In the genomic region with DNA sequence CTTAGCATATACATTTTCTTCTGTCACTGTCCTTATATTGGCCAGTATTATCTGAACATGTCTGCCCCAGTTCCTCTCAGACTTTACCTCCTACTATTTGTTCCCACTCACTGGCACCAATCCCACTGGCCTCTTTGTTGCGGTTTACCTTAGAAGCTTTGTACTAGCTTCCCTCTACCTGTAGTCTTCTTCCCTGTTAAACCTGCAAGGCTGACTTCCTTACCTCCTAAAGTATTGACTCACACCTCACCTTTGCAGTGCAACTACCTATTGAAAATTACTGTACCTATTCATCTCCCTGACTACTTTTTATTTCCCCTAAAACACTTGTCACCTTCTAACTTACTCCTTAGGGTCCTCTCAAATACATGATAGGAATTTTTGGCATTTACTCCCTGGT, we compare ENCODE assay signal across 1 cellular context.
TF ChIP-seq lines count a peak whose summit lies in the region.

No MANE protein-coding gene starts in this region.

TF ChIP-seq in GM23338, 12 proteins besides CTCF, POLR2A, EP300 and RAD21 (continued from another document):
- TF ChIP-seq, protein P1, sequence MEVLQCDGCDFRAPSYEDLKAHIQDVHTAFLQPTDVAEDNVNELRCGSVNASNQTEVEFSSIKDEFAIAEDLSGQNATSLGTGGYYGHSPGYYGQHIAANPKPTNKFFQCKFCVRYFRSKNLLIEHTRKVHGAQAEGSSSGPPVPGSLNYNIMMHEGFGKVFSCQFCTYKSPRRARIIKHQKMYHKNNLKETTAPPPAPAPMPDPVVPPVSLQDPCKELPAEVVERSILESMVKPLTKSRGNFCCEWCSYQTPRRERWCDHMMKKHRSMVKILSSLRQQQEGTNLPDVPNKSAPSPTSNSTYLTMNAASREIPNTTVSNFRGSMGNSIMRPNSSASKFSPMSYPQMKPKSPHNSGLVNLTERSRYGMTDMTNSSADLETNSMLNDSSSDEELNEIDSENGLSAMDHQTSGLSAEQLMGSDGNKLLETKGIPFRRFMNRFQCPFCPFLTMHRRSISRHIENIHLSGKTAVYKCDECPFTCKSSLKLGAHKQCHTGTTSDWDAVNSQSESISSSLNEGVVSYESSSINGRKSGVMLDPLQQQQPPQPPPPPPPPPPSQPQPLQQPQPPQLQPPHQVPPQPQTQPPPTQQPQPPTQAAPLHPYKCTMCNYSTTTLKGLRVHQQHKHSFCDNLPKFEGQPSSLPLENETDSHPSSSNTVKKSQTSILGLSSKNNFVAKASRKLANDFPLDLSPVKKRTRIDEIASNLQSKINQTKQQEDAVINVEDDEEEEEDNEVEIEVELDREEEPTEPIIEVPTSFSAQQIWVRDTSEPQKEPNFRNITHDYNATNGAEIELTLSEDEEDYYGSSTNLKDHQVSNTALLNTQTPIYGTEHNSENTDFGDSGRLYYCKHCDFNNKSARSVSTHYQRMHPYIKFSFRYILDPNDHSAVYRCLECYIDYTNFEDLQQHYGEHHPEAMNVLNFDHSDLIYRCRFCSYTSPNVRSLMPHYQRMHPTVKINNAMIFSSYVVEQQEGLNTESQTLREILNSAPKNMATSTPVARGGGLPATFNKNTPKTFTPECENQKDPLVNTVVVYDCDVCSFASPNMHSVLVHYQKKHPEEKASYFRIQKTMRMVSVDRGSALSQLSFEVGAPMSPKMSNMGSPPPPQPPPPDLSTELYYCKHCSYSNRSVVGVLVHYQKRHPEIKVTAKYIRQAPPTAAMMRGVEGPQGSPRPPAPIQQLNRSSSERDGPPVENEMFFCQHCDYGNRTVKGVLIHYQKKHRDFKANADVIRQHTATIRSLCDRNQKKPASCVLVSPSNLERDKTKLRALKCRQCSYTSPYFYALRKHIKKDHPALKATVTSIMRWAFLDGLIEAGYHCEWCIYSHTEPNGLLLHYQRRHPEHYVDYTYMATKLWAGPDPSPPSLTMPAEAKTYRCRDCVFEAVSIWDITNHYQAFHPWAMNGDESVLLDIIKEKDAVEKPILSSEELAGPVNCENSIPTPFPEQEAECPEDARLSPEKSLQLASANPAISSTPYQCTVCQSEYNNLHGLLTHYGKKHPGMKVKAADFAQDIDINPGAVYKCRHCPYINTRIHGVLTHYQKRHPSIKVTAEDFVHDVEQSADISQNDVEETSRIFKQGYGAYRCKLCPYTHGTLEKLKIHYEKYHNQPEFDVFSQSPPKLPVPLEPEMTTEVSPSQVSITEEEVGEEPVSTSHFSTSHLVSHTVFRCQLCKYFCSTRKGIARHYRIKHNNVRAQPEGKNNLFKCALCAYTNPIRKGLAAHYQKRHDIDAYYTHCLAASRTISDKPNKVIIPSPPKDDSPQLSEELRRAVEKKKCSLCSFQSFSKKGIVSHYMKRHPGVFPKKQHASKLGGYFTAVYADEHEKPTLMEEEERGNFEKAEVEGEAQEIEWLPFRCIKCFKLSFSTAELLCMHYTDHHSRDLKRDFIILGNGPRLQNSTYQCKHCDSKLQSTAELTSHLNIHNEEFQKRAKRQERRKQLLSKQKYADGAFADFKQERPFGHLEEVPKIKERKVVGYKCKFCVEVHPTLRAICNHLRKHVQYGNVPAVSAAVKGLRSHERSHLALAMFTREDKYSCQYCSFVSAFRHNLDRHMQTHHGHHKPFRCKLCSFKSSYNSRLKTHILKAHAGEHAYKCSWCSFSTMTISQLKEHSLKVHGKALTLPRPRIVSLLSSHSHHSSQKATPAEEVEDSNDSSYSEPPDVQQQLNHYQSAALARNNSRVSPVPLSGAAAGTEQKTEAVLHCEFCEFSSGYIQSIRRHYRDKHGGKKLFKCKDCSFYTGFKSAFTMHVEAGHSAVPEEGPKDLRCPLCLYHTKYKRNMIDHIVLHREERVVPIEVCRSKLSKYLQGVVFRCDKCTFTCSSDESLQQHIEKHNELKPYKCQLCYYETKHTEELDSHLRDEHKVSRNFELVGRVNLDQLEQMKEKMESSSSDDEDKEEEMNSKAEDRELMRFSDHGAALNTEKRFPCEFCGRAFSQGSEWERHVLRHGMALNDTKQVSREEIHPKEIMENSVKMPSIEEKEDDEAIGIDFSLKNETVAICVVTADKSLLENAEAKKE (CRISPR knock-in tag; IDR thresholded peaks at IDR 0.05) = no peak
- TF ChIP-seq, protein P2, sequence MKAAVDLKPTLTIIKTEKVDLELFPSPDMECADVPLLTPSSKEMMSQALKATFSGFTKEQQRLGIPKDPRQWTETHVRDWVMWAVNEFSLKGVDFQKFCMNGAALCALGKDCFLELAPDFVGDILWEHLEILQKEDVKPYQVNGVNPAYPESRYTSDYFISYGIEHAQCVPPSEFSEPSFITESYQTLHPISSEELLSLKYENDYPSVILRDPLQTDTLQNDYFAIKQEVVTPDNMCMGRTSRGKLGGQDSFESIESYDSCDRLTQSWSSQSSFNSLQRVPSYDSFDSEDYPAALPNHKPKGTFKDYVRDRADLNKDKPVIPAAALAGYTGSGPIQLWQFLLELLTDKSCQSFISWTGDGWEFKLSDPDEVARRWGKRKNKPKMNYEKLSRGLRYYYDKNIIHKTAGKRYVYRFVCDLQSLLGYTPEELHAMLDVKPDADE (IDR thresholded peaks at IDR 0.05) = no peak
- TF ChIP-seq JUNB (IDR thresholded peaks at IDR 0.05; ENCODE audit: unreplicated experiment) (no peak), EZH2 (IDR thresholded peaks at IDR 0.05; ENCODE audit: low read depth, unreplicated experiment) (no peak), CREB1 (CRISPR knock-in tag; IDR thresholded peaks at IDR 0.05; ENCODE audit: low read depth) (no peak), STAT1 (IDR thresholded peaks at IDR 0.05; ENCODE audit: unreplicated experiment) (no peak), EZH2phosphoT487 (IDR thresholded peaks at IDR 0.05; ENCODE audit: unreplicated experiment) (no peak)
